ENCODE assay signal across 8 cellular contexts in genomic region chr10:73873163-73873842, GRCh38. TPM values are rescaled to one million over a fixed set of nuclear protein-coding genes. Genes with fewer than 3 reads are reported as not detected.
DNase-seq lines count a peak whose midpoint lies in the region; ATAC-seq and TF ChIP-seq lines count a peak whose summit lies in the region.

No MANE protein-coding gene starts in this region.

- no peak for ATAC-seq in GM18868 (IDR thresholded peaks at IDR 0.05; ENCODE audit: unreplicated experiment)

- H3K9me3 ChIP-seq in SK-N-MC (ENCODE audit: low read depth, low read length), result no peaks in the 10 kb centered on the region

- TF ChIP-seq CTCF in GM12865 (IDR thresholded peaks at IDR 0.05; ENCODE audit: insufficient read depth, low read depth, low read length, missing control alignments) (no peak), fibroblast of pulmonary artery (IDR thresholded peaks at IDR 0.05; ENCODE audit: low read length, missing control alignments) (no peak)

- no peak for DNase-seq in GM12865 (ENCODE audit: low read depth)
- DNase-seq in SK-N-MC (ENCODE audit: low read depth, low spot score), result no peak
- DNase-seq in fibroblast of pulmonary artery (ENCODE audit: low read depth), result no peak
- peak; percentile 50 for DNase-seq in retina
- DNase-seq in amygdala (lab: John Stamatoyannopoulos, UW), result no peak
- DNase-seq in COR-L47 (lab: John Stamatoyannopoulos, UW), result no peak
- DNase-seq in H4 (ENCODE audit: low spot score), result no peak

- H3K4me3 ChIP-seq in GM12865 (ENCODE audit: low read depth, low read length) (peak overlapping the region; percentile 69), SK-N-MC (peak overlapping the region; percentile 38; the same call in 1 of the 2 replicates), fibroblast of pulmonary artery (replicated peaks; ENCODE audit: low read depth, low read length) (peak overlapping the region; percentile 63)

- no peak overlapping the region for H3K27ac ChIP-seq in SK-N-MC

- H3K9ac ChIP-seq in SK-N-MC (ENCODE audit: insufficient read length), result no peak overlapping the region

- H3K36me3 ChIP-seq in SK-N-MC (ENCODE audit: insufficient read depth, low read length), result no peaks in the 10 kb centered on the region

RNA-seq across cellular contexts. Expression of gene CAMK2G, which starts 1.1 kb away (rescaled TPM):
- 24.1 and 27.4 TPM in 2 replicates for total RNA-seq in H4 (2014; rRNA removed; shearing (Covaris generic))

RNA-seq across cellular contexts. Expression of gene PLAU, which starts 37.6 kb away (rescaled TPM):
- 149 and 153 TPM in 2 replicates for total RNA-seq in H4 (2014; rRNA removed; shearing (Covaris generic))
